16 cellular contexts compared by ENCODE assay signal in genomic region chr12:11753826-11754225, GRCh38.
A peak's percentile ranks its signal among the peaks of the same experiment; 100 is the strongest.
DNase-seq lines count a peak whose midpoint lies in the region; ATAC-seq, FAIRE-seq and TF ChIP-seq lines count a peak whose summit lies in the region.
"Had no signal": no experiment of that assay in that cellular context is flagged by ENCODE, and none has a peak within 500 bp of the region (broad histone marks: within the 10 kb centered on the region; RNA-seq: fewer than 3 reads in every experiment).

No MANE protein-coding gene starts in this region.

- H3K4me3 Mint-ChIP-seq in GM23338 = peak overlapping the region; percentile 11; the same call in 1 of the 3 replicates
- H3K4me3 Mint-ChIP-seq in activated CD4-positive, alpha-beta T cell treated with anti-CD3 and anti-CD28 coated beads for 36 hours = no peak overlapping the region
- H3K4me3 Mint-ChIP-seq: activated CD4-positive, alpha-beta T cell treated with anti-CD3 and anti-CD28 coated beads, Interleukin-2, amount 10 ng/mL, durations not matched to agents 24 days and 14 days; activated naive CD8-positive, alpha-beta T cell had no signal

- H3K27me3 ChIP-seq in GM23338 (ENCODE audit: insufficient read depth) (no peaks in the 10 kb centered on the region), iPS-20b (ENCODE audit: insufficient read depth, low read length) (no peaks in the 10 kb centered on the region), stomach (no peaks in the 10 kb centered on the region)
- H3K27me3 ChIP-seq: BE2C, cardiac muscle cell had no signal

- H3F3A ChIP-seq in GM23338 (replicated peaks; ENCODE audit: low read depth) = no peaks in the 10 kb centered on the region

- no peaks in the 10 kb centered on the region; the same call in 2 of the 3 replicates for H3K9me3 Mint-ChIP-seq in GM23338
- no peaks in the 10 kb centered on the region for H3K9me3 Mint-ChIP-seq in activated CD4-positive, alpha-beta T cell treated with anti-CD3 and anti-CD28 coated beads for 36 hours (ENCODE audit: low read depth)
- H3K9me3 Mint-ChIP-seq: activated CD4-positive, alpha-beta T cell treated with anti-CD3 and anti-CD28 coated beads, Interleukin-2, amount 10 ng/mL, durations not matched to agents 24 days and 14 days had no signal

- H3K36me3 ChIP-seq in GM23338 (ENCODE audit: insufficient read depth) = no peaks in the 10 kb centered on the region
- no peaks in the 10 kb centered on the region for H3K36me3 ChIP-seq in iPS-20b (ENCODE audit: insufficient read depth, low read depth, low read length)
- H3K36me3 ChIP-seq in stomach = peaks cover 0 to 43% (median 17%) of the 10 kb centered on the region in 4 donors
- H3K36me3 ChIP-seq: BE2C, cardiac muscle cell had no signal

- peaks cover 45% of the 10 kb centered on the region for H3K4me1 Mint-ChIP-seq in GM23338
- H3K4me1 Mint-ChIP-seq in activated CD4-positive, alpha-beta T cell treated with anti-CD3 and anti-CD28 coated beads for 36 hours = peaks cover 23% of the 10 kb centered on the region

- peaks cover 3% of the 10 kb centered on the region for H3K27me3 Mint-ChIP-seq in GM23338 (ENCODE audit: insufficient read depth, low read depth, poor library complexity)
- no peaks in the 10 kb centered on the region for H3K27me3 Mint-ChIP-seq in activated CD4-positive, alpha-beta T cell treated with anti-CD3 and anti-CD28 coated beads for 36 hours
- H3K27me3 Mint-ChIP-seq: activated CD4-positive, alpha-beta T cell treated with anti-CD3 and anti-CD28 coated beads, Interleukin-2, amount 10 ng/mL, durations not matched to agents 24 days and 14 days; activated naive CD8-positive, alpha-beta T cell had no signal

- no peaks in the 10 kb centered on the region; the same call in none of the 2 replicates for H3K9me2 ChIP-seq in GM23338 (ENCODE audit: insufficient read depth)

- H3K9me3 ChIP-seq in iPS-20b (ENCODE audit: insufficient read depth, low read depth, low read length) = no peaks in the 10 kb centered on the region
- no peaks in the 10 kb centered on the region for H3K9me3 ChIP-seq in stomach
- H3K9me3 ChIP-seq: BE2C had no signal

- peak overlapping the region; percentile 17 for H3K27ac Mint-ChIP-seq in GM23338
- no peak overlapping the region for H3K27ac Mint-ChIP-seq in activated CD4-positive, alpha-beta T cell treated with anti-CD3 and anti-CD28 coated beads for 36 hours
- H3K27ac Mint-ChIP-seq: activated naive CD8-positive, alpha-beta T cell had no signal

- no peak for DNase-seq in GM23338 (ENCODE audit: low spot score)
- no peak for DNase-seq in stomach
- no peak for DNase-seq in NCI-H524 (lab: John Stamatoyannopoulos, UW)
- no peak for DNase-seq in activated CD4-positive, alpha-beta T cell treated with anti-CD3 and anti-CD28 coated beads for 36 hours
- no peak for DNase-seq in D721Med (ENCODE audit: insufficient read length, low spot score)
- DNase-seq: activated CD4-positive, alpha-beta T cell treated with anti-CD3 and anti-CD28 coated beads, Interleukin-2, amount 10 ng/mL, durations not matched to agents 24 days and 14 days; BE2C; foreskin fibroblast; MV-4-11; NCI-H524 treated with DMSO at 0.1 percent for 48 hours had no signal

- ATAC-seq in GM23338 (no peak), GM18909 (IDR thresholded peaks at IDR 0.05; ENCODE audit: poor library complexity, unreplicated experiment) (no peak)
- ATAC-seq in activated CD4-positive, alpha-beta T cell treated with anti-CD3 and anti-CD28 coated beads for 36 hours = no peak
- ATAC-seq: HepG2 had no signal

- no peaks in the 10 kb centered on the region for H3K36me3 Mint-ChIP-seq in GM23338 (ENCODE audit: low read depth)
- peaks cover 55% of the 10 kb centered on the region for H3K36me3 Mint-ChIP-seq in activated CD4-positive, alpha-beta T cell treated with anti-CD3 and anti-CD28 coated beads for 36 hours (ENCODE audit: low read depth)

- intact Hi-C loops in stomach (cut with DNase I; ENCODE audit: low total_unique reads) = no loop called here
- intact Hi-C loops in activated CD4-positive, alpha-beta T cell treated with anti-CD3 and anti-CD28 coated beads for 36 hours (cut with DNase I, micrococcal nuclease) = no loop called here

- TF ChIP-seq POLR2A in stomach (IDR thresholded peaks at IDR 0.05) = no peak

- H3K4me3 ChIP-seq in GM23338 (no peak overlapping the region), iPS-20b (ENCODE audit: low read length) (no peak overlapping the region), stomach (no peak overlapping the region)
- H3K4me3 ChIP-seq: cardiac muscle cell had no signal

- POLR2A ChIA-PET in activated CD4-positive, alpha-beta T cell treated with anti-CD3 and anti-CD28 coated beads for 36 hours (lab: Charles Lee) = no interaction called here

- no peak for TF ChIP-seq EP300 in stomach (IDR thresholded peaks at IDR 0.05)

- H4K20me1 ChIP-seq in GM23338 (replicated peaks; ENCODE audit: insufficient read depth) = no peaks in the 10 kb centered on the region

- CTCF ChIA-PET in activated CD4-positive, alpha-beta T cell treated with anti-CD3 and anti-CD28 coated beads for 36 hours (lab: Charles Lee) = interaction anchor here (0.7 kb wide), 1 partner anchor 112 kb away, joined by 3 read pairs; no protein-coding TSS in a partner anchor

- no peak overlapping the region for H2AFZ ChIP-seq in GM23338

- 63 to 91% (median 85%) methylated on average over 5 of the region's 5 CpGs for WGBS in stomach, 5 donors

- H3K4me1 ChIP-seq in GM23338 (ENCODE audit: insufficient read depth) (peaks cover 30% of the 10 kb centered on the region), iPS-20b (ENCODE audit: insufficient read depth, low read length) (peaks cover 24% of the 10 kb centered on the region), stomach (peaks cover 9 to 66% (median 42%) of the 10 kb centered on the region in 4 donors)

- peaks cover 4% of the 10 kb centered on the region; the same call in 1 of the 2 replicates for H3K79me2 ChIP-seq in GM23338 (replicated peaks; ENCODE audit: insufficient read depth)

- no peak for FAIRE-seq in D721Med (lab: Jason Lieb, UNC)
- FAIRE-seq: HepG2 had no signal

- H3K27ac ChIP-seq in GM23338 (ENCODE audit: low read depth) (0 out of 2 replicates have a peak overlapping the region, but pooled peaks have one; percentile 29), VCaP (peak overlapping the region; percentile 44), iPS-20b (ENCODE audit: low read length) (peak overlapping the region; percentile 17), stomach (peak overlapping the region in 4 of 5 donors; percentile 47 to 88 (median 70))
- H3K27ac ChIP-seq: cardiac muscle cell had no signal

- no peak for TF ChIP-seq CTCF in GM23338 (conservative IDR thresholded peaks at IDR 0.05; ENCODE audit: low read depth in 2 of 2)
- no peak for TF ChIP-seq CTCF in VCaP (conservative IDR thresholded peaks at IDR 0.05)
- TF ChIP-seq CTCF in stomach (IDR thresholded peaks at IDR 0.05) = no peak
- no peak for TF ChIP-seq CTCF in D721Med (IDR thresholded peaks at IDR 0.05; ENCODE audit: insufficient read depth, missing control alignments)

- H3K9ac ChIP-seq in iPS-20b (ENCODE audit: low read depth, low read length) = no peak overlapping the region

- no peak overlapping the region; the same call in 1 of the 2 replicates for H3K4me2 ChIP-seq in GM23338

TF ChIP-seq in GM23338, 12 proteins besides CTCF, POLR2A, EP300 and RAD21 (continues in another document):
- TF ChIP-seq EZH2 (IDR thresholded peaks at IDR 0.05; ENCODE audit: low read depth, unreplicated experiment) (no peak), CREB1 (CRISPR knock-in tag; IDR thresholded peaks at IDR 0.05; ENCODE audit: low read depth) (no peak), ZNF114 (CRISPR knock-in tag; IDR thresholded peaks at IDR 0.05) (no peak), NANOG (IDR thresholded peaks at IDR 0.05; ENCODE audit: borderline replicate concordance) (no peak), JUNB (IDR thresholded peaks at IDR 0.05; ENCODE audit: unreplicated experiment) (no peak), EZH2phosphoT487 (IDR thresholded peaks at IDR 0.05; ENCODE audit: unreplicated experiment) (no peak), REST (IDR thresholded peaks at IDR 0.05; ENCODE audit: unreplicated experiment) (no peak), POLR2AphosphoS5 (IDR thresholded peaks at IDR 0.05; ENCODE audit: low read depth) (no peak)

Comparison
In these comparisons a context has a peak if more than half of its experiments do, and no peak if none do; other contexts are left out.
1. H3K27ac ChIP-seq: peak in every context shown above with its lines; median percentile 70 in stomach; 44 in VCaP; 29 in GM23338; 17 in iPS-20b.